8 cellular contexts compared by ENCODE assay signal in genomic region chr21:45819478-45820170, GRCh38.
DNase-seq lines count a peak whose midpoint lies in the region; ATAC-seq and TF ChIP-seq lines count a peak whose summit lies in the region.

No MANE protein-coding gene starts in this region.

- TF ChIP-seq EP300 in transverse colon (IDR thresholded peaks at IDR 0.05; ENCODE audit: low read depth) = no peak

- H3K27ac ChIP-seq in RWPE2 (ENCODE audit: poor library complexity, severe bottlenecking) = no peak overlapping the region
- no peak overlapping the region for H3K27ac ChIP-seq in transverse colon

- no peaks in the 10 kb centered on the region for H3K9me3 ChIP-seq in RWPE2 (ENCODE audit: severe bottlenecking)
- no peaks in the 10 kb centered on the region for H3K9me3 ChIP-seq in transverse colon

- peaks cover 5% of the 10 kb centered on the region for H3K36me3 Mint-ChIP-seq in activated naive CD4-positive, alpha-beta T cell treated with anti-CD3 and anti-CD28 coated beads, Interleukin-2, amount 50 U/mL, for 24 hours
- H3K36me3 Mint-ChIP-seq in chondrocyte (ENCODE audit: low read depth) = peaks cover 2% of the 10 kb centered on the region

- no peak overlapping the region for H3K4me3 Mint-ChIP-seq in activated naive CD4-positive, alpha-beta T cell treated with anti-CD3 and anti-CD28 coated beads, Interleukin-2, amount 50 U/mL, for 24 hours
- no peak overlapping the region for H3K4me3 Mint-ChIP-seq in chondrocyte (ENCODE audit: unreplicated experiment)

- no peak overlapping the region for H3K4me3 ChIP-seq in RWPE2 (ENCODE audit: severe bottlenecking)
- no peak overlapping the region for H3K4me3 ChIP-seq in transverse colon

- H3K9me3 Mint-ChIP-seq in activated naive CD4-positive, alpha-beta T cell treated with anti-CD3 and anti-CD28 coated beads, Interleukin-2, amount 50 U/mL, for 24 hours = peaks cover 5% of the 10 kb centered on the region
- H3K9me3 Mint-ChIP-seq in chondrocyte (ENCODE audit: low read depth) = no peaks in the 10 kb centered on the region

- H3K27ac Mint-ChIP-seq in activated naive CD4-positive, alpha-beta T cell treated with anti-CD3 and anti-CD28 coated beads, Interleukin-2, amount 50 U/mL, for 24 hours = peak overlapping the region; percentile 100
- H3K27ac Mint-ChIP-seq in chondrocyte (ENCODE audit: unreplicated experiment) = peak overlapping the region; percentile 80

- no peaks in the 10 kb centered on the region for H3K27me3 Mint-ChIP-seq in activated naive CD4-positive, alpha-beta T cell treated with anti-CD3 and anti-CD28 coated beads, Interleukin-2, amount 50 U/mL, for 24 hours
- peaks cover 3% of the 10 kb centered on the region for H3K27me3 Mint-ChIP-seq in chondrocyte (ENCODE audit: low read depth)

- DNase-seq in activated naive CD4-positive, alpha-beta T cell treated with Interleukin-2 at 50 U/mL for 16 hours = no peak
- DNase-seq in RWPE2 (ENCODE audit: low spot score) (peak; percentile 43), chondrocyte (ENCODE audit: low spot score) (no peak), NCI-H2029 treated with DMSO at 0.1 percent for 48 hours (lab: John Stamatoyannopoulos, UW) (no peak), transverse colon (no peak)
- peak; percentile 18 for DNase-seq in stimulated activated naive CD8-positive, alpha-beta T cell treated with anti-CD3 and anti-CD28 coated beads, Interleukin-15, Interleukin-2, amounts not matched to agents 100 U/mL and 50 U/mL, for 24 hours

- H3K27me3 ChIP-seq in RWPE2 (ENCODE audit: insufficient read depth, poor library complexity, severe bottlenecking) (no peaks in the 10 kb centered on the region), transverse colon (no peaks in the 10 kb centered on the region)

- WGBS in transverse colon (ENCODE audit: low coverage in 1 of 2), 2 donors = 81% methylated on average over 12 of the region's 18 CpGs; no CpG with 5 or more reads in 1 of the 2 donors

- no peak for ATAC-seq in RWPE2 (ENCODE audit: low read depth)
- ATAC-seq in stimulated activated naive CD8-positive, alpha-beta T cell treated with anti-CD3 and anti-CD28 coated beads, Interleukin-15, Interleukin-2, amounts not matched to agents 100 U/mL and 50 U/mL, for 24 hours = no peak
- no peak for ATAC-seq in GM19455 (IDR thresholded peaks at IDR 0.05; ENCODE audit: unreplicated experiment)

- TF ChIP-seq POLR2A in transverse colon (IDR thresholded peaks at IDR 0.05) = no peak

- intact Hi-C loops in transverse colon (cut with DNase I; ENCODE audit: low total_unique reads) = loop anchor here (10.0 kb wide), 2 partner anchors 225 to 265 kb away; no protein-coding TSS in a partner anchor

- TF ChIP-seq CTCF in RWPE2 (IDR thresholded peaks at IDR 0.05; ENCODE audit: poor library complexity, severe bottlenecking) = no peak
- no peak for TF ChIP-seq CTCF in chondrocyte (IDR thresholded peaks at IDR 0.05)
- TF ChIP-seq CTCF in transverse colon (IDR thresholded peaks at IDR 0.05) = no peak

- no peaks in the 10 kb centered on the region for H3K36me3 ChIP-seq in RWPE2 (ENCODE audit: low read depth)
- no peaks in the 10 kb centered on the region for H3K36me3 ChIP-seq in transverse colon

- in situ Hi-C loops in transverse colon (cut with MboI; ENCODE audit: low pct_ligation_motif_present in 1 of 4, low pct_unique_long_range_greater_than_20kb in 1 of 4, low sequenced_read_pairs in 3 of 4) = loop anchor here in 3 of 4 donors (10.0 to 25.0 kb wide), 2 partner anchors 255 to 257 kb away; no protein-coding TSS in a partner anchor

- H3K4me1 ChIP-seq in RWPE2 (ENCODE audit: insufficient read depth, poor library complexity, severe bottlenecking) (peaks cover 14% of the 10 kb centered on the region), transverse colon (peaks cover 0 to 4% (median 0%) of the 10 kb centered on the region in 4 donors)

- H3K4me1 Mint-ChIP-seq in activated naive CD4-positive, alpha-beta T cell treated with anti-CD3 and anti-CD28 coated beads, Interleukin-2, amount 50 U/mL, for 24 hours = peaks cover 46% of the 10 kb centered on the region
- H3K4me1 Mint-ChIP-seq in chondrocyte (ENCODE audit: low read depth) = peaks cover 32% of the 10 kb centered on the region

Comparison
In these comparisons a context has a peak if more than half of its experiments do, and no peak if none do; other contexts are left out.
1. DNase-seq: peak in RWPE2 (single experiment) and stimulated activated naive CD8-positive, alpha-beta T cell treated with anti-CD3 and anti-CD28 coated beads, Interleukin-15, Interleukin-2, amounts not matched to agents 100 U/mL and 50 U/mL, for 24 hours (single experiment); none in activated naive CD4-positive, alpha-beta T cell treated with Interleukin-2 at 50 U/mL for 16 hours (single experiment), chondrocyte (single experiment), NCI-H2029 treated with DMSO at 0.1 percent for 48 hours (single experiment) and transverse colon (single experiment).